ENCODE assay signal across 17 cellular contexts in the genomic region with DNA sequence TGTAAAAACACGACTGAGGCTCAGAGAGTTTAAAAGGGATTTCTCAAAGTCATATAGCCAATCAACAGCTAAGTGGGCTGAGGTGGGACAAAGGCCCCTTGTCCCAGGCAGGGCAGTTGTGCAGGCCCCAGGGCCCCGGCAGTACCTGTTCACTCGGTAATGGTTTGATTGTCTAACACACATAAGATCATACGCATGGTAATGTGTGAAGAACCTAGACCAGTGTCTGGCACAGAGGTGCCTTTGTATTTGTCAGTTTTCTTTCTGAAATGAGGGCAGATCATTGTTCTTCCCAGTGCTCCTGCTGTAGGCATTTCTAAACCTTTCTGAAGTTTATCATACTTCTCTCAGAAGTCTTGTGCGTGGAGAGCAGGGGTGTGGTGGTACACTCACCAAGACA.
DNase-seq lines count a peak whose midpoint lies in the region; ATAC-seq and TF ChIP-seq lines count a peak whose summit lies in the region.
"Had no signal": no experiment of that assay in that cellular context is flagged by ENCODE, and none has a peak within 500 bp of the region (broad histone marks: within the 10 kb centered on the region; RNA-seq: fewer than 3 reads in every experiment).

No MANE protein-coding gene starts in this region.

- H3K9me3 Mint-ChIP-seq in osteocyte (ENCODE audit: unreplicated experiment), result peaks cover 4% of the 10 kb centered on the region

- intact Hi-C loops in left ventricle myocardium inferior (cut with micrococcal nuclease), result no loop called here
- intact Hi-C loops in right cardiac atrium (cut with DNase I), result no loop called here

- H3K4me3 ChIP-seq in left ventricle myocardium inferior, result no peak overlapping the region
- no peak overlapping the region for H3K4me3 ChIP-seq in right cardiac atrium (ENCODE audit: low read length)
- no peak overlapping the region for H3K4me3 ChIP-seq in esophagus (ENCODE audit: low read depth in 1 of 2, low read length in 2 of 2)
- H3K4me3 ChIP-seq: BLaER1 treated with 17β-estradiol and CSF1 and Interleukin-3, amounts not matched to agents 10 nM and 100 nM; GM12878; GM23338; K562 had no signal

- peaks cover 68% of the 10 kb centered on the region for H3K4me1 Mint-ChIP-seq in osteocyte (ENCODE audit: unreplicated experiment)
- H3K4me1 Mint-ChIP-seq: CD4-positive, CD25-positive, alpha-beta regulatory T cell; GM23338 had no signal

- H3K4me3 Mint-ChIP-seq in osteocyte (ENCODE audit: unreplicated experiment), result no peak overlapping the region
- H3K4me3 Mint-ChIP-seq: CD4-positive, CD25-positive, alpha-beta regulatory T cell; GM23338 had no signal

- H3K4me1 ChIP-seq in left ventricle myocardium inferior, result peaks cover 45% of the 10 kb centered on the region
- H3K4me1 ChIP-seq in right cardiac atrium (ENCODE audit: control insufficient read depth, insufficient read depth, low read length), result peaks cover 5% of the 10 kb centered on the region
- H3K4me1 ChIP-seq in esophagus (ENCODE audit: control insufficient read depth in 2 of 2, insufficient read depth in 2 of 2, low read length in 1 of 2), result peaks cover 5 to 20% of the 10 kb centered on the region in 2 donors

- H3K27me3 ChIP-seq in left ventricle myocardium inferior (ENCODE audit: low read depth) (no peaks in the 10 kb centered on the region), right cardiac atrium (ENCODE audit: control insufficient read depth, insufficient read depth) (no peaks in the 10 kb centered on the region), esophagus (ENCODE audit: control insufficient read depth in 1 of 2, insufficient read depth in 2 of 2, low read length in 2 of 2) (no peaks in the 10 kb centered on the region)
- H3K27me3 ChIP-seq: BLaER1 treated with 17β-estradiol and CSF1 and Interleukin-3, amounts not matched to agents 10 nM and 100 nM had no signal

- no peaks in the 10 kb centered on the region for H3K36me3 ChIP-seq in left ventricle myocardium inferior
- no peaks in the 10 kb centered on the region for H3K36me3 ChIP-seq in esophagus (ENCODE audit: control insufficient read depth in 2 of 2, insufficient read depth in 2 of 2, low read length in 1 of 2)

- H3K27ac ChIP-seq in left ventricle myocardium inferior (replicated peaks) (peak overlapping the region; percentile 84), right cardiac atrium (ENCODE audit: low read length) (no peak overlapping the region), esophagus (ENCODE audit: low read depth in 2 of 2, low read length in 1 of 2) (peak overlapping the region; percentile 14 to 53)
- H3K27ac ChIP-seq: 22Rv1; BLaER1 treated with 17β-estradiol and CSF1 and Interleukin-3, amounts not matched to agents 10 nM and 100 nM had no signal

- TF ChIP-seq CTCF in left ventricle myocardium inferior (IDR thresholded peaks at IDR 0.05; ENCODE audit: borderline replicate concordance), result no peak
- TF ChIP-seq CTCF in osteocyte (IDR thresholded peaks at IDR 0.05), result no peak

- no peaks in the 10 kb centered on the region for H3K27me3 Mint-ChIP-seq in osteocyte (ENCODE audit: unreplicated experiment)

- ATAC-seq in right cardiac atrium, result no peak
- no peak for ATAC-seq in HG03457 (IDR thresholded peaks at IDR 0.05; ENCODE audit: unreplicated experiment)
- ATAC-seq: GM12878, GM23338, K562 had no signal

- H3K27ac Mint-ChIP-seq in osteocyte (ENCODE audit: unreplicated experiment), result peak overlapping the region; percentile 56
- H3K27ac Mint-ChIP-seq: CD4-positive, CD25-positive, alpha-beta regulatory T cell; GM23338 had no signal

- H3K36me3 Mint-ChIP-seq in osteocyte (ENCODE audit: unreplicated experiment), result peaks cover 14% of the 10 kb centered on the region

- H3K9me3 ChIP-seq in left ventricle myocardium inferior (replicated peaks) (peaks cover 18% of the 10 kb centered on the region), right cardiac atrium (ENCODE audit: control insufficient read depth, low read length) (no peaks in the 10 kb centered on the region), esophagus (ENCODE audit: control insufficient read depth in 2 of 2, insufficient read depth in 1 of 2, low read depth in 1 of 2, low read length in 1 of 2) (peaks cover 0 to 3% of the 10 kb centered on the region in 2 donors)

- 95% methylated on average over 5 of the region's 5 CpGs for WGBS in right cardiac atrium
- 75 to 86% methylated on average over 5 of the region's 5 CpGs for WGBS in esophagus, 2 donors

- DNase-seq in left ventricle myocardium inferior (no peak), right cardiac atrium (no peak), osteocyte (ENCODE audit: extremely low spot score, unreplicated experiment) (no peak), SIG-M5 treated with dmso at 0.1 percent for 504 hours (lab: John Stamatoyannopoulos, UW; ENCODE audit: unreplicated experiment) (no peak), NCI-H2227 treated with DMSO at 0.1 percent for 48 hours (lab: John Stamatoyannopoulos, UW) (no peak)
- DNase-seq: Calu3; CD4-positive, CD25-positive, alpha-beta regulatory T cell; DMS 273 treated with DMSO at 0.1 percent for 48 hours; DMS79; H7 had no signal
